In genomic region chr10:123557366-123558108, GRCh38 we compare ENCODE assay signal across 16 cellular contexts.
DNase-seq lines count a peak whose midpoint lies in the region; ATAC-seq and TF ChIP-seq lines count a peak whose summit lies in the region.
"Had no signal": no experiment of that assay in that cellular context is flagged by ENCODE, and none has a peak within 500 bp of the region (broad histone marks: within the 10 kb centered on the region; RNA-seq: fewer than 3 reads in every experiment).

No MANE protein-coding gene starts in this region.

- H3K27ac Mint-ChIP-seq in activated CD8-positive, alpha-beta memory T cell treated with anti-CD3 and anti-CD28 coated beads, Interleukin-2, amount 10 ng/mL, durations not matched to agents 7 days and 5 days = no peak overlapping the region
- H3K27ac Mint-ChIP-seq: GM23338 had no signal

- in situ Hi-C loops in GM13976 (cut with MboI; ENCODE audit: low sequenced_read_pairs, unreplicated experiment) = loop anchor here (10.0 kb wide), 1 partner anchor 513 kb away; no protein-coding TSS in a partner anchor

- H3K9me3 ChIP-seq in suprapubic skin = no peaks in the 10 kb centered on the region
- H3K9me3 ChIP-seq: SJSA1 had no signal

- no peak for TF ChIP-seq EP300 in suprapubic skin (IDR thresholded peaks at IDR 0.05)

- H3K27me3 ChIP-seq in suprapubic skin = peaks cover 42% of the 10 kb centered on the region
- H3K27me3 ChIP-seq: SJSA1 had no signal

- peaks cover 3% of the 10 kb centered on the region for H3K4me1 ChIP-seq in suprapubic skin
- H3K4me1 ChIP-seq: SJSA1 had no signal

- H3K36me3 ChIP-seq in suprapubic skin = no peaks in the 10 kb centered on the region
- H3K36me3 ChIP-seq: SJSA1 had no signal

- H3K9me3 Mint-ChIP-seq in activated CD8-positive, alpha-beta memory T cell treated with anti-CD3 and anti-CD28 coated beads, Interleukin-2, amount 10 ng/mL, durations not matched to agents 7 days and 5 days (ENCODE audit: low read depth) = no peaks in the 10 kb centered on the region
- H3K9me3 Mint-ChIP-seq: GM23338 had no signal

- CTCF ChIA-PET in activated CD8-positive, alpha-beta memory T cell treated with anti-CD3 and anti-CD28 coated beads, Interleukin-2, amount 10 ng/mL, durations not matched to agents 7 days and 5 days (lab: Charles Lee) = interaction anchor here (1.2 to 1.7 kb wide), 4 partner anchors 423 to 514 kb away, joined by 3 to 7 read pairs (median 6); no protein-coding TSS in a partner anchor

- no peaks in the 10 kb centered on the region for H3K4me1 Mint-ChIP-seq in activated CD8-positive, alpha-beta memory T cell treated with anti-CD3 and anti-CD28 coated beads, Interleukin-2, amount 10 ng/mL, durations not matched to agents 7 days and 5 days

- peak; percentile 8 for DNase-seq in GM13976 (ENCODE audit: low spot score)
- peak; percentile 30 for DNase-seq in activated CD8-positive, alpha-beta memory T cell treated with anti-CD3 and anti-CD28 coated beads, Interleukin-2, amount 10 ng/mL, durations not matched to agents 7 days and 5 days
- DNase-seq in left lobe of liver (ENCODE audit: low spot score) = peak; percentile 21
- DNase-seq in suprapubic skin (ENCODE audit: low spot score in 2 of 2) = peak; percentile 32 to 48
- DNase-seq in NCI-H526 (lab: John Stamatoyannopoulos, UW) = no peak
- DNase-seq in caudate nucleus (lab: John Stamatoyannopoulos, UW) = no peak
- no peak for DNase-seq in NCI-H524 treated with DMSO at 0.1 percent for 48 hours (lab: John Stamatoyannopoulos, UW)
- DNase-seq: C1 segment of cervical spinal cord, DND-41, NCI-H1436, NCI-H2029, NCI-H2171 treated with DMSO at 0.1 percent for 48 hours, NCI-H446 treated with DMSO at 0.1 percent for 48 hours had no signal

- WGBS in suprapubic skin = 77% methylated on average over 6 of the region's 8 CpGs

- no peak for TF ChIP-seq POLR2A in suprapubic skin (IDR thresholded peaks at IDR 0.05)

- H3K27ac ChIP-seq in suprapubic skin (no peak overlapping the region), caudate nucleus (ENCODE audit: low read depth, low read length) (no peak overlapping the region)
- H3K27ac ChIP-seq: KMS-11, SJSA1 had no signal

- H3K4me3 Mint-ChIP-seq in activated CD8-positive, alpha-beta memory T cell treated with anti-CD3 and anti-CD28 coated beads, Interleukin-2, amount 10 ng/mL, durations not matched to agents 7 days and 5 days = no peak overlapping the region
- H3K4me3 Mint-ChIP-seq: GM23338 had no signal

- no peak overlapping the region for H3K4me3 ChIP-seq in suprapubic skin
- H3K4me3 ChIP-seq: GM23338, SJSA1 had no signal

- TF ChIP-seq CTCF in GM13976 (IDR thresholded peaks at IDR 0.05; ENCODE audit: borderline replicate concordance, control extremely low read depth, extremely low read depth, insufficient read depth, missing control alignments) = no peak
- no peak for TF ChIP-seq CTCF in suprapubic skin (IDR thresholded peaks at IDR 0.05)

- no peaks in the 10 kb centered on the region for H3K36me3 Mint-ChIP-seq in activated CD8-positive, alpha-beta memory T cell treated with anti-CD3 and anti-CD28 coated beads, Interleukin-2, amount 10 ng/mL, durations not matched to agents 7 days and 5 days

- H3K27me3 Mint-ChIP-seq in activated CD8-positive, alpha-beta memory T cell treated with anti-CD3 and anti-CD28 coated beads, Interleukin-2, amount 10 ng/mL, durations not matched to agents 7 days and 5 days = peaks cover 2% of the 10 kb centered on the region

- ATAC-seq in activated CD8-positive, alpha-beta memory T cell treated with anti-CD3 and anti-CD28 coated beads, Interleukin-2, amount 10 ng/mL, durations not matched to agents 7 days and 5 days = no peak
- no peak for ATAC-seq in left lobe of liver

Comparison
In these comparisons a context has a peak if more than half of its experiments do, and no peak if none do; other contexts are left out.
1. DNase-seq: peak in GM13976 (single experiment), activated CD8-positive, alpha-beta memory T cell treated with anti-CD3 and anti-CD28 coated beads, Interleukin-2, amount 10 ng/mL, durations not matched to agents 7 days and 5 days (single experiment), left lobe of liver (single experiment) and suprapubic skin (2 of 2); none in NCI-H526 (0 of 2), caudate nucleus (0 of 61) and NCI-H524 treated with DMSO at 0.1 percent for 48 hours (single experiment).